ENCODE assay signal across 22 cellular contexts in genomic region chr14:104304451-104305351, GRCh38.
"Had no signal": no experiment of that assay in that cellular context is flagged by ENCODE, and none has a peak within 500 bp of the region (broad histone marks: within the 10 kb centered on the region; RNA-seq: fewer than 3 reads in every experiment).

No MANE protein-coding gene starts in this region.

- FAIRE-seq: TTC549 had no signal

- H3K27me3 Mint-ChIP-seq: activated CD4-positive, alpha-beta memory T cell treated with anti-CD3 and anti-CD28 coated beads, Interleukin-2, amount 10 ng/mL, durations not matched to agents 7 days and 5 days; activated CD8-positive, alpha-beta memory T cell treated with anti-CD3 and anti-CD28 coated beads, Interleukin-2, amount 10 ng/mL, durations not matched to agents 7 days and 5 days; activated T-helper 17 cell treated with anti-CD3 and anti-CD28 coated beads, Interleukin-2, amount 50 U/mL, for 72 hours; brain had no signal

- H3K27ac Mint-ChIP-seq: activated CD4-positive, alpha-beta memory T cell treated with anti-CD3 and anti-CD28 coated beads, Interleukin-2, amount 10 ng/mL, durations not matched to agents 7 days and 5 days; activated CD8-positive, alpha-beta memory T cell treated with anti-CD3 and anti-CD28 coated beads, Interleukin-2, amount 10 ng/mL, durations not matched to agents 7 days and 5 days; activated T-helper 17 cell treated with anti-CD3 and anti-CD28 coated beads, Interleukin-2, amount 50 U/mL, for 72 hours; mesothelial cell of epicardium; nephron progenitor cell; stimulated activated naive B cell treated with anti-CD40 and anti-IgM and Interleukin-4, amounts not matched to agents 10 μg/mL and 1 μg/mL and 100 μg/mL, for 72 hours; T-helper 2 cell treated with Interferon-gamma antibody and Interleukin-4, amounts not matched to agents 5 μg/mL and 100 μg/mL, for 36 hours had no signal

- H3K9me3 Mint-ChIP-seq: activated T-helper 17 cell treated with anti-CD3 and anti-CD28 coated beads, Interleukin-2, amount 50 U/mL, for 72 hours; central memory CD8-positive, alpha-beta T cell; T-helper 2 cell treated with Interferon-gamma antibody and Interleukin-4, amounts not matched to agents 5 μg/mL and 100 μg/mL, for 36 hours had no signal

- H3K4me3 ChIP-seq: gastroesophageal sphincter, heart right ventricle, lung, psoas muscle, thoracic aorta, upper lobe of right lung had no signal

- ATAC-seq: activated CD8-positive, alpha-beta memory T cell treated with anti-CD3 and anti-CD28 coated beads, Interleukin-2, amount 10 ng/mL, durations not matched to agents 7 days and 5 days; activated T-helper 17 cell treated with anti-CD3 and anti-CD28 coated beads, Interleukin-2, amount 50 U/mL, for 72 hours; esophagus mucosa; gastroesophageal sphincter; psoas muscle; stimulated activated naive B cell treated with anti-CD40 and anti-IgM and Interleukin-4, amounts not matched to agents 10 μg/mL and 1 μg/mL and 100 μg/mL, for 72 hours; upper lobe of right lung had no signal

- H3K4me1 ChIP-seq: gastroesophageal sphincter, psoas muscle had no signal

- H3K36me3 ChIP-seq: gastroesophageal sphincter, heart right ventricle, thoracic aorta, upper lobe of right lung had no signal

- H3K27me3 ChIP-seq: upper lobe of right lung had no signal

- H3K36me3 Mint-ChIP-seq: brain, mesothelial cell of epicardium had no signal

- H3K4me3 Mint-ChIP-seq: activated CD4-positive, alpha-beta memory T cell treated with anti-CD3 and anti-CD28 coated beads, Interleukin-2, amount 10 ng/mL, durations not matched to agents 7 days and 5 days; activated CD8-positive, alpha-beta memory T cell treated with anti-CD3 and anti-CD28 coated beads, Interleukin-2, amount 10 ng/mL, durations not matched to agents 7 days and 5 days; activated T-helper 17 cell treated with anti-CD3 and anti-CD28 coated beads, Interleukin-2, amount 50 U/mL, for 72 hours; brain; central memory CD8-positive, alpha-beta T cell; mesothelial cell of epicardium; nephron progenitor cell; stimulated activated naive B cell treated with anti-CD40 and anti-IgM and Interleukin-4, amounts not matched to agents 10 μg/mL and 1 μg/mL and 100 μg/mL, for 72 hours; T-helper 2 cell treated with Interferon-gamma antibody and Interleukin-4, amounts not matched to agents 5 μg/mL and 100 μg/mL, for 36 hours had no signal

- H3K27ac ChIP-seq: gastroesophageal sphincter, heart right ventricle, psoas muscle, thoracic aorta, upper lobe of right lung had no signal

- H3K9me3 ChIP-seq: gastroesophageal sphincter, psoas muscle, thoracic aorta, upper lobe of right lung had no signal

- H3K4me1 Mint-ChIP-seq: activated CD4-positive, alpha-beta memory T cell treated with anti-CD3 and anti-CD28 coated beads, Interleukin-2, amount 10 ng/mL, durations not matched to agents 7 days and 5 days; activated T-helper 17 cell treated with anti-CD3 and anti-CD28 coated beads, Interleukin-2, amount 50 U/mL, for 72 hours; central memory CD8-positive, alpha-beta T cell; mesothelial cell of epicardium; nephron progenitor cell; stimulated activated naive B cell treated with anti-CD40 and anti-IgM and Interleukin-4, amounts not matched to agents 10 μg/mL and 1 μg/mL and 100 μg/mL, for 72 hours had no signal

- DNase-seq: activated CD4-positive, alpha-beta memory T cell treated with anti-CD3 and anti-CD28 coated beads, Interleukin-2, amount 10 ng/mL, durations not matched to agents 7 days and 5 days; activated CD4-positive, alpha-beta T cell treated with anti-CD3 and anti-CD28 coated beads for 4 hours; activated CD8-positive, alpha-beta memory T cell treated with anti-CD3 and anti-CD28 coated beads, Interleukin-2, amount 10 ng/mL, durations not matched to agents 7 days and 5 days; activated naive CD4-positive, alpha-beta T cell; activated T-cell treated with anti-CD3 and anti-CD28 coated beads, Interleukin-2, amount 50 U/mL, for 1 hour; cortex of kidney; effector CD4-positive, alpha-beta T cell; nephron progenitor cell; stimulated activated naive B cell treated with anti-CD40 and anti-IgM and Interleukin-4, amounts not matched to agents 10 μg/mL and 1 μg/mL and 100 μg/mL, for 72 hours; upper lobe of right lung had no signal
